ENCODE assay signal across 8 cellular contexts in genomic region chr9:120579750-120580590, GRCh38. TPM values are rescaled to one million over a fixed set of nuclear protein-coding genes. Genes with fewer than 3 reads are reported as not detected.
DNase-seq lines count a peak whose midpoint lies in the region; ATAC-seq lines count a peak whose summit lies in the region.

CDK5RAP2 (minus strand) TSS chr9:120580167; CDS start chr9:120579978, 189 bp downstream.

- H3K23ac ChIP-seq in mesenchymal stem cell (ENCODE audit: low read length in 2 of 2): peak within 1 kb of the TSS in 1 of 2 experiments; percentile 64

- no peaks in the 10 kb centered on the region for H3K27me3 Mint-ChIP-seq in activated CD8-positive, alpha-beta memory T cell treated with anti-CD3 and anti-CD28 coated beads, Interleukin-2, amount 10 ng/mL, durations not matched to agents 7 days and 5 days

- no peaks in the 10 kb centered on the region for H3K9me3 ChIP-seq in NT2/D1 (ENCODE audit: insufficient read depth, low read length)
- no peaks in the 10 kb centered on the region for H3K9me3 ChIP-seq in endocrine pancreas (ENCODE audit: control insufficient read depth, low read length)
- H3K9me3 ChIP-seq in mesenchymal stem cell (ENCODE audit: control insufficient read depth, low read length): no peaks in the 10 kb centered on the region

- H3K18ac ChIP-seq in mesenchymal stem cell (ENCODE audit: low read depth in 1 of 2, low read length in 2 of 2): peak within 1 kb of the TSS; percentile 46 to 59

- H3K79me1 ChIP-seq in mesenchymal stem cell (replicated peaks; ENCODE audit: low read length, poor library complexity, severe bottlenecking): peaks cover 19% of the 10 kb centered on the region

- peak; percentile 92 for ATAC-seq in GM21381 (IDR thresholded peaks at IDR 0.05; ENCODE audit: unreplicated experiment)
- peak; percentile 99 for ATAC-seq in activated CD8-positive, alpha-beta memory T cell treated with anti-CD3 and anti-CD28 coated beads, Interleukin-2, amount 10 ng/mL, durations not matched to agents 7 days and 5 days

- CTCF ChIA-PET in activated CD8-positive, alpha-beta memory T cell treated with anti-CD3 and anti-CD28 coated beads, Interleukin-2, amount 10 ng/mL, durations not matched to agents 7 days and 5 days (lab: Charles Lee): no interaction called here

- H2AK5ac ChIP-seq in mesenchymal stem cell (ENCODE audit: low read length, severe bottlenecking): no peak within 1 kb of the TSS

- H3K4me3 ChIP-seq in NT2/D1 (ENCODE audit: insufficient read length, low read depth): peak within 1 kb of the TSS; percentile 83
- H3K4me3 ChIP-seq in endocrine pancreas (ENCODE audit: control insufficient read depth, insufficient read depth, low read length): peak within 1 kb of the TSS; percentile 70
- H3K4me3 ChIP-seq in mesenchymal stem cell (ENCODE audit: insufficient read depth in 1 of 2, low read depth in 1 of 2, low read length in 2 of 2): peak within 1 kb of the TSS; percentile 98 to 100

- H3K9ac ChIP-seq in NT2/D1 (ENCODE audit: insufficient read length, low read depth): peak within 1 kb of the TSS; percentile 92
- H3K9ac ChIP-seq in endocrine pancreas (ENCODE audit: control insufficient read depth, insufficient read depth, low read length): peak within 1 kb of the TSS; percentile 45
- peak within 1 kb of the TSS; percentile 94 for H3K9ac ChIP-seq in mesenchymal stem cell (ENCODE audit: low read length)

- H3K4me3 Mint-ChIP-seq in activated CD8-positive, alpha-beta memory T cell treated with anti-CD3 and anti-CD28 coated beads, Interleukin-2, amount 10 ng/mL, durations not matched to agents 7 days and 5 days: peak within 1 kb of the TSS; percentile 96

- peak within 1 kb of the TSS in 1 of 2 experiments; percentile 67 for H3K4ac ChIP-seq in mesenchymal stem cell (ENCODE audit: low read depth in 1 of 2, low read length in 2 of 2)

- peak within 1 kb of the TSS; percentile 93 for H3K27ac Mint-ChIP-seq in activated CD8-positive, alpha-beta memory T cell treated with anti-CD3 and anti-CD28 coated beads, Interleukin-2, amount 10 ng/mL, durations not matched to agents 7 days and 5 days

- H3K14ac ChIP-seq in mesenchymal stem cell (ENCODE audit: low read length in 2 of 2): peak within 1 kb of the TSS in 1 of 2 experiments; percentile 44

- peak within 1 kb of the TSS; percentile 96 for H3K4me2 ChIP-seq in mesenchymal stem cell (ENCODE audit: low read length, poor library complexity, severe bottlenecking)

- no peaks in the 10 kb centered on the region for H3K4me1 ChIP-seq in NT2/D1 (ENCODE audit: insufficient read depth, insufficient read length)
- no peaks in the 10 kb centered on the region for H3K4me1 ChIP-seq in endocrine pancreas (ENCODE audit: control insufficient read depth, insufficient read depth, low read length)
- peaks cover 7% of the 10 kb centered on the region for H3K4me1 ChIP-seq in mesenchymal stem cell (ENCODE audit: control insufficient read depth, insufficient read depth, low read depth, low read length)

- H3K27me3 ChIP-seq in NT2/D1 (ENCODE audit: insufficient read depth, insufficient read length) (no peaks in the 10 kb centered on the region), endocrine pancreas (ENCODE audit: control insufficient read depth, insufficient read depth, low read length) (no peaks in the 10 kb centered on the region), mesenchymal stem cell (ENCODE audit: control insufficient read depth in 1 of 2, insufficient read depth in 1 of 2, low read length in 2 of 2) (no peaks in the 10 kb centered on the region)

- peak within 1 kb of the TSS; percentile 90 for H2AFZ ChIP-seq in mesenchymal stem cell (ENCODE audit: low read depth, low read length)

- H3K36me3 ChIP-seq in NT2/D1 (ENCODE audit: insufficient read depth, insufficient read length, low read length) (peaks cover 20% of the 10 kb centered on the region), endocrine pancreas (ENCODE audit: control insufficient read depth, insufficient read depth, low read length) (no peaks in the 10 kb centered on the region), mesenchymal stem cell (ENCODE audit: control insufficient read depth in 1 of 2, insufficient read depth in 2 of 2, low read depth in 1 of 2, low read length in 2 of 2) (peaks cover 0 to 2% of the 10 kb centered on the region in 2 experiments)

- peak within 1 kb of the TSS; percentile 65 for H2BK15ac ChIP-seq in mesenchymal stem cell (ENCODE audit: low read depth, poor library complexity, severe bottlenecking)

- peaks cover 26% of the 10 kb centered on the region for H3K36me3 Mint-ChIP-seq in activated CD8-positive, alpha-beta memory T cell treated with anti-CD3 and anti-CD28 coated beads, Interleukin-2, amount 10 ng/mL, durations not matched to agents 7 days and 5 days

- no peak within 1 kb of the TSS for H2BK5ac ChIP-seq in mesenchymal stem cell (ENCODE audit: low read depth, low read length, poor library complexity, severe bottlenecking)

- peaks cover 49% of the 10 kb centered on the region for H3K4me1 Mint-ChIP-seq in activated CD8-positive, alpha-beta memory T cell treated with anti-CD3 and anti-CD28 coated beads, Interleukin-2, amount 10 ng/mL, durations not matched to agents 7 days and 5 days

- H2BK120ac ChIP-seq in mesenchymal stem cell (ENCODE audit: low read depth, low read length): peak within 1 kb of the TSS; percentile 67

- no peaks in the 10 kb centered on the region for H3K9me3 Mint-ChIP-seq in activated CD8-positive, alpha-beta memory T cell treated with anti-CD3 and anti-CD28 coated beads, Interleukin-2, amount 10 ng/mL, durations not matched to agents 7 days and 5 days (ENCODE audit: low read depth)

- DNase-seq in COR-L47 (lab: John Stamatoyannopoulos, UW): peak; percentile 98
- DNase-seq in HUDEP-2 (lab: John Stamatoyannopoulos, UW; ENCODE audit: unreplicated experiment in 76 of 76): peak in 75 of 76 experiments; percentile 12 to 97 (median 92)
- peak; percentile 98 for DNase-seq in NT2/D1 (ENCODE audit: low read depth, low spot score)
- peak; percentile 96 for DNase-seq in activated CD8-positive, alpha-beta memory T cell treated with anti-CD3 and anti-CD28 coated beads, Interleukin-2, amount 10 ng/mL, durations not matched to agents 7 days and 5 days
- peak; percentile 97 for DNase-seq in mesenchymal stem cell
- peak; percentile 81 for DNase-seq in stimulated activated CD8-positive, alpha-beta memory T cell treated with anti-CD3 and anti-CD28 coated beads, Interleukin-12 subunit alpha, Interleukin-12 subunit beta, amount 100 ng/mL, for 4 hours (ENCODE audit: low read depth)

- H4K91ac ChIP-seq in mesenchymal stem cell (ENCODE audit: low read length): peak within 1 kb of the TSS; percentile 81

- H4K8ac ChIP-seq in mesenchymal stem cell (ENCODE audit: low read length): peak within 1 kb of the TSS; percentile 94

- peak within 1 kb of the TSS in 1 of 2 experiments; percentile 21 for H2BK12ac ChIP-seq in mesenchymal stem cell (ENCODE audit: low read length in 2 of 2)

- 4% methylated on average over 53 of the region's 53 CpGs for WGBS in mesenchymal stem cell

- H3K27ac ChIP-seq in mesenchymal stem cell (ENCODE audit: low read length, poor library complexity, severe bottlenecking): no peak within 1 kb of the TSS

RNA-seq across cellular contexts. Expression of gene CDK5RAP2, which starts in this region (rescaled TPM):
- 100 to 1,000 TPM in 1 of 2 experiments, 10 to 100 TPM in 1; 79.8 to 138 TPM for total RNA-seq in activated CD8-positive, alpha-beta memory T cell treated with anti-CD3 and anti-CD28 coated beads, Interleukin-2, amount 10 ng/mL, durations not matched to agents 7 days and 5 days
- 9.3 TPM for polyA plus RNA-seq in mesenchymal stem cell (2013, experiment 1 of 2)
- polyA plus RNA-seq in mesenchymal stem cell (2013, experiment 2 of 2): 8.7 TPM
